ENCODE assay signal across 1 cellular context in genomic region chr22:20316217-20316843, GRCh38.
TF ChIP-seq lines count a peak whose summit lies in the region.

No MANE protein-coding gene starts in this region.

TF ChIP-seq in SK-N-SH, 30 proteins besides CTCF, POLR2A, EP300 and RAD21 (continued from another document):
- no peak for TF ChIP-seq REST (IDR thresholded peaks at IDR 0.05; ENCODE audit: low read depth, low read length)
- no peak for TF ChIP-seq PBX3 (IDR thresholded peaks at IDR 0.05)
- no peak for TF ChIP-seq RCOR1 (IDR thresholded peaks at IDR 0.05; ENCODE audit: low read length)
- no peak for TF ChIP-seq IRF3 (IDR thresholded peaks at IDR 0.05; ENCODE audit: low read depth, low read length)
- no peak for TF ChIP-seq NFIC (IDR thresholded peaks at IDR 0.05; ENCODE audit: borderline replicate concordance)
- no peak for TF ChIP-seq FOXJ3 (CRISPR knock-in tag; IDR thresholded peaks at IDR 0.05)
- TF ChIP-seq ELF1 (IDR thresholded peaks at IDR 0.05) = no peak
- TF ChIP-seq ZBTB33 (IDR thresholded peaks at IDR 0.05; ENCODE audit: borderline replicate concordance, low read depth) = no peak
